Comparison of ENCODE assay signal across 17 cellular contexts in the genomic region with DNA sequence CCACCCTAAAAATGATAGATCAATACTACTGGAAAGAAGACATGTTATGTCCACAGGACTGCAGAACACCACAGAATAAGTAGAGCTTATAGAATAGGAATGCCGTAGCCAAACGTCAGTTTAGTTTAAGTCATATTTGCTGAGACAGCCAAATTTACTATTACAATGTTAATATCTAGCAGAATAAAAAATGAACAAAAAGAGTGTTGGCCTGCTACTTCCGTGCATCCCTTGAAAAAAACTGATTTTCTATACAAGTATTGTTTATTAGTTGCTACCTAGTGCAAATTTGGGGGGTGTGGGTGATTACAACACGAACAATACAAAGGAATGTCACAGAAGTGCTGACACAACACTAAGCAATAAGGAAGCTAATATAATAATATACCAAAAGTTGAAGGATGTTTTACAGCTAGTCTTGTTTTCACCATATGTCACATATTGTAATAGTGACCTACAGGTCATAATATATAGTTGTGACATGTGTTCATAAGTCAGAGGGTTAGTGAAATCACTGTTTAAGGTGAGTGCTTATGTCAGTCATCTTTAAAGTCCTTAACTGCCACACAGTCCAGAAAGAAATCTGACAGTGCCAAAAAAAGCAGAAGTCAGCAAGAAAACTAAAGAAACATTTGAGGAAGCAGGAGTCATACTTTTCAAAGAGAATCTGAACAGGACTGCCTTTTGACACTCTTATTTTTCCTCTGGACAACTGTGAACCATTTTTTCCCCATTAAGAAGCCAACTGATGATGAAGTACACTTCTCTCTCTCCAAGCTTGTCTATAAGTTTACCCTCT.
DNase-seq lines count a peak whose midpoint lies in the region; ATAC-seq, FAIRE-seq and TF ChIP-seq lines count a peak whose summit lies in the region.
"Had no signal": no experiment of that assay in that cellular context is flagged by ENCODE, and none has a peak within 500 bp of the region (broad histone marks: within the 10 kb centered on the region; RNA-seq: fewer than 3 reads in every experiment).

No MANE protein-coding gene starts in this region.

- no peaks in the 10 kb centered on the region for H4K20me1 ChIP-seq in OCI-LY1 (ENCODE audit: insufficient read depth, low read length)
- H4K20me1 ChIP-seq in osteoblast (ENCODE audit: insufficient read depth, low read length) = no peaks in the 10 kb centered on the region
- no peaks in the 10 kb centered on the region for H4K20me1 ChIP-seq in GM23338 (replicated peaks; ENCODE audit: insufficient read depth)

- H3K4me1 Mint-ChIP-seq in dendritic cell treated with granulocyte-macrophage colony-stimulating factor and Interleukin-4, amounts not matched to agents 40 ng/mL and 50 ng/mL, for 4 days (ENCODE audit: low read depth) = peaks cover 48% of the 10 kb centered on the region
- H3K4me1 Mint-ChIP-seq in CD4-positive, alpha-beta T cell (ENCODE audit: low read depth) = no peaks in the 10 kb centered on the region
- H3K4me1 Mint-ChIP-seq in GM23338 = no peaks in the 10 kb centered on the region

- H3K36me3 Mint-ChIP-seq in dendritic cell treated with granulocyte-macrophage colony-stimulating factor and Interleukin-4, amounts not matched to agents 40 ng/mL and 50 ng/mL, for 4 days (ENCODE audit: low read depth) = peaks cover 14% of the 10 kb centered on the region
- peaks cover 4% of the 10 kb centered on the region for H3K36me3 Mint-ChIP-seq in CD4-positive, alpha-beta T cell (ENCODE audit: low read depth)
- no peaks in the 10 kb centered on the region for H3K36me3 Mint-ChIP-seq in GM23338 (ENCODE audit: low read depth)

- H2AFZ ChIP-seq in OCI-LY1 (ENCODE audit: low read length) (no peak overlapping the region), osteoblast (ENCODE audit: low read length) (peak overlapping the region; percentile 28), GM23338 (no peak overlapping the region)

- no peaks in the 10 kb centered on the region for H3K9me3 ChIP-seq in OCI-LY1 (ENCODE audit: low read length)
- H3K9me3 ChIP-seq in osteoblast (ENCODE audit: low read depth, low read length) = no peaks in the 10 kb centered on the region
- H3K9me3 ChIP-seq in CD4-positive, alpha-beta T cell (ENCODE audit: control insufficient read depth, low read length) = no peaks in the 10 kb centered on the region
- H3K9me3 ChIP-seq: BE2C, gastrocnemius medialis had no signal

- no peak overlapping the region for H3K9ac ChIP-seq in OCI-LY1 (ENCODE audit: low read length)

- H3K27me3 Mint-ChIP-seq in dendritic cell treated with granulocyte-macrophage colony-stimulating factor and Interleukin-4, amounts not matched to agents 40 ng/mL and 50 ng/mL, for 4 days = no peaks in the 10 kb centered on the region
- H3K27me3 Mint-ChIP-seq in CD4-positive, alpha-beta T cell = no peaks in the 10 kb centered on the region
- H3K27me3 Mint-ChIP-seq in GM23338 (ENCODE audit: insufficient read depth, low read depth, poor library complexity) = no peaks in the 10 kb centered on the region
- H3K27me3 Mint-ChIP-seq: activated naive CD8-positive, alpha-beta T cell treated with anti-CD3 and anti-CD28 coated beads for 36 hours; progenitor cell of endocrine pancreas had no signal

- H3K4me3 ChIP-seq in OCI-LY1 (ENCODE audit: low read depth, low read length, poor library complexity, severe bottlenecking) = no peak overlapping the region
- no peak overlapping the region for H3K4me3 ChIP-seq in osteoblast (ENCODE audit: insufficient read depth, low read length)
- no peak overlapping the region for H3K4me3 ChIP-seq in GM23338
- H3K4me3 ChIP-seq: gastrocnemius medialis had no signal

- H3K27ac ChIP-seq in OCI-LY1 (ENCODE audit: low read depth, low read length, poor library complexity, severe bottlenecking) (peak overlapping the region; percentile 39), osteoblast (ENCODE audit: low read depth, low read length) (peak overlapping the region; percentile 35), GM23338 (ENCODE audit: low read depth) (no peak overlapping the region)
- no peak overlapping the region for H3K27ac ChIP-seq in CD4-positive, alpha-beta T cell (ENCODE audit: low read depth, low read length)
- H3K27ac ChIP-seq: gastrocnemius medialis had no signal

- TF ChIP-seq CTCF in OCI-LY1 (IDR thresholded peaks at IDR 0.05; ENCODE audit: low read length) (no peak), osteoblast (IDR thresholded peaks at IDR 0.05; ENCODE audit: extremely low read depth, low read depth, low read length) (no peak), GM23338 (conservative IDR thresholded peaks at IDR 0.05; ENCODE audit: low read depth in 2 of 2) (no peak)
- TF ChIP-seq CTCF in CD4-positive, alpha-beta T cell (IDR thresholded peaks at IDR 0.05) = no peak

- H3K4me1 ChIP-seq in OCI-LY1 (ENCODE audit: insufficient read depth, low read length, severe bottlenecking) (peaks cover 8% of the 10 kb centered on the region), osteoblast (ENCODE audit: insufficient read depth, low read length) (peaks cover 4% of the 10 kb centered on the region), GM23338 (ENCODE audit: insufficient read depth) (no peaks in the 10 kb centered on the region)
- H3K4me1 ChIP-seq: BE2C, gastrocnemius medialis had no signal

- intact Hi-C loops in dendritic cell treated with granulocyte-macrophage colony-stimulating factor and Interleukin-4, amounts not matched to agents 40 ng/mL and 50 ng/mL, for 4 days (cut with micrococcal nuclease) = loop anchor here (5.0 to 10.0 kb wide), 2 partner anchors 189 to 1611 kb away; a partner anchor contains a TSS
- intact Hi-C loops in CD4-positive, alpha-beta T cell (cut with DNase I, micrococcal nuclease) = no loop called here

- H3K79me2 ChIP-seq in OCI-LY1 (ENCODE audit: insufficient read depth, low read length) = no peaks in the 10 kb centered on the region
- H3K79me2 ChIP-seq in osteoblast (ENCODE audit: insufficient read depth, low read length) = no peaks in the 10 kb centered on the region
- no peaks in the 10 kb centered on the region for H3K79me2 ChIP-seq in GM23338 (replicated peaks; ENCODE audit: insufficient read depth)

- H3K27ac Mint-ChIP-seq in dendritic cell treated with granulocyte-macrophage colony-stimulating factor and Interleukin-4, amounts not matched to agents 40 ng/mL and 50 ng/mL, for 4 days = peak overlapping the region; percentile 95
- no peak overlapping the region for H3K27ac Mint-ChIP-seq in CD4-positive, alpha-beta T cell
- H3K27ac Mint-ChIP-seq in GM23338 = no peak overlapping the region
- H3K27ac Mint-ChIP-seq: activated naive CD8-positive, alpha-beta T cell treated with anti-CD3 and anti-CD28 coated beads for 36 hours; progenitor cell of endocrine pancreas had no signal

- peak overlapping the region; percentile 21 for H3K4me3 Mint-ChIP-seq in dendritic cell treated with granulocyte-macrophage colony-stimulating factor and Interleukin-4, amounts not matched to agents 40 ng/mL and 50 ng/mL, for 4 days
- H3K4me3 Mint-ChIP-seq in CD4-positive, alpha-beta T cell = no peak overlapping the region
- no peak overlapping the region for H3K4me3 Mint-ChIP-seq in GM23338
- H3K4me3 Mint-ChIP-seq: activated naive CD8-positive, alpha-beta T cell treated with anti-CD3 and anti-CD28 coated beads for 36 hours had no signal

- POLR2A ChIA-PET in CD4-positive, alpha-beta T cell (lab: Charles Lee) = no interaction called here

- FAIRE-seq in GM12891 (lab: Jason Lieb, UNC) = no peak
- FAIRE-seq: islet of Langerhans had no signal

- no peak for TF ChIP-seq POLR2A in GM12891 (IDR thresholded peaks at IDR 0.05; ENCODE audit: low read depth, low read length)

- no peak for ATAC-seq in CD4-positive, alpha-beta T cell (ENCODE audit: poor library complexity)
- ATAC-seq in GM23338 (no peak), GM19035 (IDR thresholded peaks at IDR 0.05; ENCODE audit: unreplicated experiment) (no peak)
- ATAC-seq: gastrocnemius medialis had no signal

- no peak overlapping the region; the same call in 1 of the 2 replicates for H3K4me2 ChIP-seq in OCI-LY1 (ENCODE audit: low read length)
- H3K4me2 ChIP-seq in osteoblast (ENCODE audit: insufficient read depth, low read length) = peak overlapping the region; percentile 60
- no peak overlapping the region for H3K4me2 ChIP-seq in GM23338

- no peaks in the 10 kb centered on the region for H3K27me3 ChIP-seq in OCI-LY1 (ENCODE audit: insufficient read depth, low read length)
- no peaks in the 10 kb centered on the region for H3K27me3 ChIP-seq in osteoblast (ENCODE audit: insufficient read depth, low read length)
- no peaks in the 10 kb centered on the region for H3K27me3 ChIP-seq in CD4-positive, alpha-beta T cell (ENCODE audit: control insufficient read depth, insufficient read depth, low read length)
- H3K27me3 ChIP-seq in GM23338 (ENCODE audit: insufficient read depth) = no peaks in the 10 kb centered on the region
- H3K27me3 ChIP-seq: BE2C, gastrocnemius medialis had no signal

- H3F3A ChIP-seq in OCI-LY1 (ENCODE audit: insufficient read depth, low read length) = no peaks in the 10 kb centered on the region
- no peaks in the 10 kb centered on the region for H3F3A ChIP-seq in GM23338 (replicated peaks; ENCODE audit: low read depth)

- DNase-seq in GM12891 (ENCODE audit: insufficient read length, low spot score) (no peak), osteoblast (ENCODE audit: insufficient read length, low spot score, missing footprints) (no peak), GM23338 (ENCODE audit: low spot score) (no peak)
- DNase-seq in CD4-positive, alpha-beta T cell = no peak
- no peak for DNase-seq in activated T-cell treated with anti-CD3 and anti-CD28 coated beads, Interleukin-2, amount 50 U/mL, for 48 hours
- DNase-seq: activated CD4-positive, alpha-beta T cell treated with anti-CD3 and anti-CD28 coated beads for 1 hour; activated naive CD8-positive, alpha-beta T cell treated with anti-CD3 and anti-CD28 coated beads for 36 hours; BE2C; DMS53; gastrocnemius medialis; NCI-H2107; stimulated activated CD4-positive, alpha-beta T cell treated with anti-CD3 and anti-CD28 coated beads, Interleukin-15, amount 100 ng/mL, for 24 hours had no signal

- CTCF ChIA-PET in CD4-positive, alpha-beta T cell (lab: Charles Lee) = no interaction called here

- peaks cover 25% of the 10 kb centered on the region for H3K36me3 ChIP-seq in OCI-LY1 (ENCODE audit: insufficient read depth, low read length)
- H3K36me3 ChIP-seq in osteoblast (ENCODE audit: insufficient read depth, low read length) = no peaks in the 10 kb centered on the region
- H3K36me3 ChIP-seq in GM23338 (ENCODE audit: insufficient read depth) = no peaks in the 10 kb centered on the region
- H3K36me3 ChIP-seq: BE2C, gastrocnemius medialis had no signal

- H3K9me2 ChIP-seq in OCI-LY1 (ENCODE audit: low read depth, low read length) (no peaks in the 10 kb centered on the region), GM23338 (ENCODE audit: insufficient read depth) (no peaks in the 10 kb centered on the region)

- H3K9me3 Mint-ChIP-seq in dendritic cell treated with granulocyte-macrophage colony-stimulating factor and Interleukin-4, amounts not matched to agents 40 ng/mL and 50 ng/mL, for 4 days = no peaks in the 10 kb centered on the region
- H3K9me3 Mint-ChIP-seq in CD4-positive, alpha-beta T cell = no peaks in the 10 kb centered on the region
- H3K9me3 Mint-ChIP-seq in GM23338 = no peaks in the 10 kb centered on the region
- H3K9me3 Mint-ChIP-seq: activated naive CD8-positive, alpha-beta T cell treated with anti-CD3 and anti-CD28 coated beads for 36 hours had no signal

TF ChIP-seq in GM12891, 5 proteins besides CTCF, POLR2A, EP300 and RAD21 (continues in another document):
- peak; percentile 66 for TF ChIP-seq SPI1 (IDR thresholded peaks at IDR 0.05; ENCODE audit: low read depth, low read length)

Comparison
In these comparisons a context has a peak if more than half of its experiments do, and no peak if none do; other contexts are left out.
1. H3K27ac ChIP-seq: peak in OCI-LY1 (single experiment) and osteoblast (single experiment); none in CD4-positive, alpha-beta T cell (single experiment) and GM23338 (single experiment).